In genomic region chr19:42313840-42314755, GRCh38 we compare ENCODE assay signal across 9 cellular contexts. TPM values are rescaled to one million over a fixed set of nuclear protein-coding genes. Genes with fewer than 3 reads are reported as not detected.
DNase-seq lines count a peak whose midpoint lies in the region; ATAC-seq and TF ChIP-seq lines count a peak whose summit lies in the region.
"Had no signal": no experiment of that assay in that cellular context is flagged by ENCODE, and none has a peak within 500 bp of the region (broad histone marks: within the 10 kb centered on the region; RNA-seq: fewer than 3 reads in every experiment).

No MANE protein-coding gene starts in this region.

- H3K4me3 ChIP-seq in DOHH2 (ENCODE audit: low read length) (peak overlapping the region; percentile 86), Karpas-422 (ENCODE audit: low read length) (peak overlapping the region; percentile 79), uterus (no peak overlapping the region)

- DNase-seq in Karpas-422, result peak; percentile 73
- DNase-seq in chondrocyte (ENCODE audit: low spot score), result no peak
- DNase-seq in neural crest cell (ENCODE audit: low read depth, low spot score), result no peak
- no peak for DNase-seq in uterus
- DNase-seq in NCI-H2196 treated with DMSO at 0.1 percent for 48 hours (lab: John Stamatoyannopoulos, UW; ENCODE audit: unreplicated experiment), result no peak
- no peak for DNase-seq in left lobe of liver (ENCODE audit: low spot score)
- DNase-seq in NCI-H1417 (lab: John Stamatoyannopoulos, UW), result no peak
- DNase-seq: activated CD4-positive, CD25-positive, alpha-beta regulatory T cell treated with anti-CD3 and anti-CD28 coated beads, Interleukin-2, amount 50 U/mL, for 72 hours had no signal

- H3K36me3 ChIP-seq in DOHH2 (ENCODE audit: control insufficient read depth, low read length), result no peaks in the 10 kb centered on the region
- H3K36me3 ChIP-seq in Karpas-422 (ENCODE audit: insufficient read depth, low read length), result no peaks in the 10 kb centered on the region
- H3K36me3 ChIP-seq in uterus, result no peaks in the 10 kb centered on the region

- H3K9me2 ChIP-seq in DOHH2 (replicated peaks; ENCODE audit: control insufficient read depth, low read length), result no peaks in the 10 kb centered on the region
- no peaks in the 10 kb centered on the region for H3K9me2 ChIP-seq in Karpas-422 (replicated peaks; ENCODE audit: insufficient read depth, low read length)

- TF ChIP-seq CTCF in DOHH2 (IDR thresholded peaks at IDR 0.05; ENCODE audit: low read depth, low read length, poor library complexity, severe bottlenecking), result no peak
- TF ChIP-seq CTCF in chondrocyte (IDR thresholded peaks at IDR 0.05), result peak; percentile 1
- no peak for TF ChIP-seq CTCF in neural crest cell (conservative IDR thresholded peaks at IDR 0.05)
- TF ChIP-seq CTCF in uterus (IDR thresholded peaks at IDR 0.05), result no peak

- H3K27ac Mint-ChIP-seq in chondrocyte (ENCODE audit: unreplicated experiment) (no peak overlapping the region), neural crest cell (ENCODE audit: unreplicated experiment) (no peak overlapping the region)

- no peaks in the 10 kb centered on the region for H3K36me3 Mint-ChIP-seq in chondrocyte (ENCODE audit: low read depth)
- H3K36me3 Mint-ChIP-seq in neural crest cell (ENCODE audit: low read depth), result no peaks in the 10 kb centered on the region

- H4K20me1 ChIP-seq in DOHH2 (ENCODE audit: control insufficient read depth, insufficient read depth, low read depth, low read length), result no peaks in the 10 kb centered on the region
- H4K20me1 ChIP-seq in Karpas-422 (ENCODE audit: insufficient read depth, low read depth, low read length), result no peaks in the 10 kb centered on the region

- no peak for ATAC-seq in left lobe of liver

- peak overlapping the region; percentile 74 for H3K9ac ChIP-seq in Karpas-422 (ENCODE audit: low read length)

- no peaks in the 10 kb centered on the region for H3K79me2 ChIP-seq in DOHH2 (ENCODE audit: control insufficient read depth, low read length)
- H3K79me2 ChIP-seq in Karpas-422 (ENCODE audit: low read length), result no peaks in the 10 kb centered on the region

- H3K4me3 Mint-ChIP-seq in chondrocyte (ENCODE audit: unreplicated experiment) (peak overlapping the region; percentile 22), neural crest cell (peak overlapping the region; percentile 76)

- H3K27me3 ChIP-seq in DOHH2 (ENCODE audit: control insufficient read depth, low read length) (peaks cover 25% of the 10 kb centered on the region), Karpas-422 (ENCODE audit: low read length) (no peaks in the 10 kb centered on the region), uterus (peaks cover 0 to 5% of the 10 kb centered on the region in 2 donors)

- H3K4me1 ChIP-seq in DOHH2 (ENCODE audit: control insufficient read depth, low read length), result peaks cover 50% of the 10 kb centered on the region
- H3K4me1 ChIP-seq in Karpas-422 (ENCODE audit: low read length), result peaks cover 32% of the 10 kb centered on the region
- peaks cover 0 to 10% of the 10 kb centered on the region in 2 donors for H3K4me1 ChIP-seq in uterus

- H2AFZ ChIP-seq in Karpas-422 (ENCODE audit: low read length), result no peak overlapping the region

- intact Hi-C loops in uterus (cut with DNase I; ENCODE audit: low total_unique reads), result no loop called here

- TF ChIP-seq POLR2A in uterus (IDR thresholded peaks at IDR 0.05), result no peak

- H3K27ac ChIP-seq in DOHH2 (ENCODE audit: low read depth, low read length), result no peak overlapping the region
- H3K27ac ChIP-seq in Karpas-422 (ENCODE audit: low read length), result peak overlapping the region; percentile 56; the same call in 1 of the 2 replicates
- H3K27ac ChIP-seq in uterus, result no peak overlapping the region

- H3K4me1 Mint-ChIP-seq in chondrocyte (ENCODE audit: low read depth) (peaks cover 14% of the 10 kb centered on the region), neural crest cell (peaks cover 27% of the 10 kb centered on the region)

- H3K27me3 Mint-ChIP-seq in chondrocyte (ENCODE audit: low read depth) (peaks cover 12% of the 10 kb centered on the region), neural crest cell (ENCODE audit: low read depth) (peaks cover 21% of the 10 kb centered on the region)

- H3K4me2 ChIP-seq in DOHH2 (ENCODE audit: low read length) (peak overlapping the region; percentile 95), Karpas-422 (ENCODE audit: low read depth, low read length, poor library complexity, severe bottlenecking) (peak overlapping the region; percentile 88)

- H3K9me3 Mint-ChIP-seq in chondrocyte (ENCODE audit: low read depth), result no peaks in the 10 kb centered on the region
- H3K9me3 Mint-ChIP-seq in neural crest cell, result no peaks in the 10 kb centered on the region

- no peaks in the 10 kb centered on the region for H3K9me3 ChIP-seq in DOHH2 (ENCODE audit: control insufficient read depth, insufficient read depth, low read length)
- H3K9me3 ChIP-seq in Karpas-422 (ENCODE audit: low read length), result no peaks in the 10 kb centered on the region
- H3K9me3 ChIP-seq in uterus, result no peaks in the 10 kb centered on the region

- 0 out of 2 replicates have a peak, but pooled peaks cover 7% of the 10 kb centered on the region for H3F3A ChIP-seq in DOHH2 (ENCODE audit: control insufficient read depth, insufficient read depth)

RNA-seq across cellular contexts. Expression of gene TMEM145, which starts 1.0 kb away (rescaled TPM):
- 18.7 and 30.5 TPM in 2 replicates for total RNA-seq in Karpas-422 (2014; rRNA removed; shearing (Covaris generic); ENCODE audit: low replicate concordance)
- total RNA-seq in chondrocyte (0.32 to 0.36 TPM in 2 of 3 replicates, not detected in the other), neural crest cell (18.4 and 19.4 TPM in 2 replicates), uterus (under 1 TPM in 1 of 4 donors, not detected in 3; 0.69 TPM), left lobe of liver (not detected)

RNA-seq across cellular contexts. Expression of gene MEGF8, which starts 11.3 kb away (rescaled TPM):
- total RNA-seq in Karpas-422 (2014; rRNA removed; shearing (Covaris generic); ENCODE audit: low replicate concordance), result 6.5 and 15.9 TPM in 2 replicates
- 48.1 to 54.4 TPM (median 49.5 TPM) in 3 replicates for total RNA-seq in chondrocyte
- 38.0 and 39.2 TPM in 2 replicates for total RNA-seq in neural crest cell
- 10 to 100 TPM in 3 of 4 donors, 1 to 10 TPM in 1; 3.6 to 30.0 (median 19.1) TPM for total RNA-seq in uterus
- 11.7 TPM for total RNA-seq in left lobe of liver

RNA-seq across cellular contexts. Expression of gene PAFAH1B3, which starts 11.7 kb away (rescaled TPM):
- total RNA-seq in Karpas-422 (2014; rRNA removed; shearing (Covaris generic); ENCODE audit: low replicate concordance), result 66.2 and 102 TPM in 2 replicates
- 15.2 to 32.9 TPM (median 31.1 TPM) in 3 replicates for total RNA-seq in chondrocyte
- 166 and 173 TPM in 2 replicates for total RNA-seq in neural crest cell
- 10 to 100 TPM in 2 of 4 donors, 1 to 10 TPM in 1, not detected in 1; 5.6 to 35.0 (median 19.4) TPM for total RNA-seq in uterus
- total RNA-seq in left lobe of liver, result 2.2 TPM

RNA-seq across cellular contexts. Expression of gene PRR19, which starts 12.2 kb away (rescaled TPM):
- total RNA-seq in Karpas-422 (2014; rRNA removed; shearing (Covaris generic); ENCODE audit: low replicate concordance), result 0.25 and 1.2 TPM in 2 replicates
- total RNA-seq in chondrocyte, result 0.24 to 1.7 TPM (median 0.82 TPM) in 3 replicates
- total RNA-seq in neural crest cell, result 2.2 and 2.8 TPM in 2 replicates
- under 1 TPM in 1 of 4 donors, not detected in 3; 0.14 TPM for total RNA-seq in uterus
- total RNA-seq in left lobe of liver, result 0.65 TPM

RNA-seq across cellular contexts. Expression of gene CIC, which starts 45.0 kb away (rescaled TPM):
- total RNA-seq in Karpas-422 (2014; rRNA removed; shearing (Covaris generic); ENCODE audit: low replicate concordance), result 25.0 and 30.6 TPM in 2 replicates
- total RNA-seq in chondrocyte (83.6 to 101 TPM (median 86.3 TPM) in 3 replicates), neural crest cell (91.6 and 93.4 TPM in 2 replicates), uterus (100 to 1,000 TPM in 1 of 4 donors, 10 to 100 TPM in 3; 28.7 to 155 (median 47.4) TPM), left lobe of liver (25.2 TPM)

Comparison
In these comparisons a context has a peak if more than half of its experiments do, and no peak if none do; other contexts are left out.
1. H3K4me3 ChIP-seq: peak in DOHH2 (single experiment) and Karpas-422 (single experiment); none in uterus (0 of 2).
2. RNA of gene TMEM145, which starts 1.0 kb away (total RNA-seq): 18.7 to 30.5 TPM in Karpas-422 and 18.4 to 19.4 TPM in neural crest cell; 0.32 to 0.36 TPM in chondrocyte, 0.69 TPM in uterus and not detected in left lobe of liver (single experiment); every median in the first group is over 10 times any median in the second.